In genomic region chr6:36545767-36546663, GRCh38 we compare ENCODE assay signal across 8 cellular contexts. TPM values are rescaled to one million over a fixed set of nuclear protein-coding genes. Genes with fewer than 3 reads are reported as not detected.
DNase-seq lines count a peak whose midpoint lies in the region; ATAC-seq and TF ChIP-seq lines count a peak whose summit lies in the region.

No MANE protein-coding gene starts in this region.

- peak; percentile 15 for DNase-seq in AG08395 (ENCODE audit: low spot score)
- DNase-seq in HAP-1 (ENCODE audit: low spot score in 2 of 2): peak; percentile 33 to 35
- DNase-seq in T-cell: peak in 16 of 34 experiments; percentile 3 to 52 (median 18)
- DNase-seq in lower leg skin (ENCODE audit: low spot score in 2 of 2): no peak
- DNase-seq in suprapubic skin (ENCODE audit: low spot score in 2 of 2): no peak
- DNase-seq in LoVo (ENCODE audit: low spot score): no peak

- no peak for TF ChIP-seq EP300 in suprapubic skin (IDR thresholded peaks at IDR 0.05)

- intact Hi-C loops in dendritic cell treated with granulocyte-macrophage colony-stimulating factor and Interleukin-4, amounts not matched to agents 40 ng/mL and 50 ng/mL, for 4 days (cut with micrococcal nuclease): no loop called here
- intact Hi-C loops in lower leg skin (cut with DNase I; ENCODE audit: low total_unique reads): loop anchor here (10.0 kb wide), 1 partner anchor 101 kb away; the partner anchor contains the start of genes KCTD20 and PXT1

- CTCF ChIA-PET in T-cell (lab: Charles Lee): no interaction called here

- H3K27me3 ChIP-seq in HAP-1 (ENCODE audit: low read depth): no peaks in the 10 kb centered on the region
- H3K27me3 ChIP-seq in suprapubic skin: no peaks in the 10 kb centered on the region

- WGBS in lower leg skin, 2 donors: 7 to 8% methylated on average over 13 of the region's 13 CpGs
- WGBS in suprapubic skin: 7% methylated on average over 13 of the region's 13 CpGs

- no peaks in the 10 kb centered on the region for H3K27me3 Mint-ChIP-seq in T-cell
- no peaks in the 10 kb centered on the region for H3K27me3 Mint-ChIP-seq in dendritic cell treated with granulocyte-macrophage colony-stimulating factor and Interleukin-4, amounts not matched to agents 40 ng/mL and 50 ng/mL, for 4 days

- H3K27ac ChIP-seq in suprapubic skin: peak overlapping the region; percentile 91

- POLR2A ChIA-PET in T-cell (lab: Charles Lee): interaction anchor here (0.5 to 1.7 kb wide), 9 partner anchors 20 to 1721 kb away, joined by 3 to 16 read pairs (median 3); no protein-coding TSS in a partner anchor

- TF ChIP-seq POLR2A in lower leg skin (IDR thresholded peaks at IDR 0.05) (no peak), suprapubic skin (IDR thresholded peaks at IDR 0.05) (no peak)

- H3K4me3 ChIP-seq in HAP-1: peak overlapping the region; percentile 84
- H3K4me3 ChIP-seq in lower leg skin (ENCODE audit: low read depth, poor library complexity, severe bottlenecking): peak overlapping the region; percentile 96
- H3K4me3 ChIP-seq in suprapubic skin: peak overlapping the region; percentile 63

- TF ChIP-seq CTCF in lower leg skin (IDR thresholded peaks at IDR 0.05) (no peak), suprapubic skin (IDR thresholded peaks at IDR 0.05) (no peak)

- in situ Hi-C loops in HAP-1 (cut with MboI; ENCODE audit: low sequenced_read_pairs): no loop called here

- peak overlapping the region; percentile 100 for H3K27ac Mint-ChIP-seq in T-cell
- peak overlapping the region; percentile 95 for H3K27ac Mint-ChIP-seq in dendritic cell treated with granulocyte-macrophage colony-stimulating factor and Interleukin-4, amounts not matched to agents 40 ng/mL and 50 ng/mL, for 4 days

- ATAC-seq in T-cell (replicated peaks in 1 of 4) (peak; percentile 5 to 24 (median 16)), GM19463 (IDR thresholded peaks at IDR 0.05; ENCODE audit: unreplicated experiment) (no peak)

- H3K36me3 ChIP-seq in HAP-1 (replicated peaks) (peaks cover 4% of the 10 kb centered on the region; the same call in 1 of the 2 replicates), suprapubic skin (no peaks in the 10 kb centered on the region)

- H3K4me1 ChIP-seq in HAP-1 (peaks cover 9% of the 10 kb centered on the region), suprapubic skin (peaks cover 39% of the 10 kb centered on the region)

- peaks cover 15% of the 10 kb centered on the region for H3K36me3 Mint-ChIP-seq in T-cell
- H3K36me3 Mint-ChIP-seq in dendritic cell treated with granulocyte-macrophage colony-stimulating factor and Interleukin-4, amounts not matched to agents 40 ng/mL and 50 ng/mL, for 4 days (ENCODE audit: low read depth): peaks cover 39% of the 10 kb centered on the region

- no peaks in the 10 kb centered on the region for H3K9me3 Mint-ChIP-seq in T-cell
- no peaks in the 10 kb centered on the region for H3K9me3 Mint-ChIP-seq in dendritic cell treated with granulocyte-macrophage colony-stimulating factor and Interleukin-4, amounts not matched to agents 40 ng/mL and 50 ng/mL, for 4 days

- H3K4me3 Mint-ChIP-seq in T-cell: peak overlapping the region; percentile 99 to 100 (median 100)
- peak overlapping the region; percentile 95 for H3K4me3 Mint-ChIP-seq in dendritic cell treated with granulocyte-macrophage colony-stimulating factor and Interleukin-4, amounts not matched to agents 40 ng/mL and 50 ng/mL, for 4 days

- H3K9me3 ChIP-seq in HAP-1 (no peaks in the 10 kb centered on the region), suprapubic skin (no peaks in the 10 kb centered on the region)

- H3K4me1 Mint-ChIP-seq in T-cell: peaks cover 46 to 64% (median 62%) of the 10 kb centered on the region in 3 donors
- H3K4me1 Mint-ChIP-seq in dendritic cell treated with granulocyte-macrophage colony-stimulating factor and Interleukin-4, amounts not matched to agents 40 ng/mL and 50 ng/mL, for 4 days (ENCODE audit: low read depth): peaks cover 36% of the 10 kb centered on the region

RNA-seq across cellular contexts. Expression of gene STK38, which starts 1.3 kb away (rescaled TPM):
- total RNA-seq in T-cell (100 to 1,000 TPM in 4 of 5 donors, 10 to 100 TPM in 1; 90.3 to 164 (median 152) TPM), lower leg skin (10 to 100 TPM; 27.1 to 37.4 (median 30.6) TPM), suprapubic skin (10 to 100 TPM; 23.0 to 33.8 (median 27.0) TPM)

RNA-seq across cellular contexts. Expression of gene SRSF3, which starts 48.1 kb away (rescaled TPM):
- total RNA-seq in T-cell (100 to 1,000 TPM; 322 to 546 (median 332) TPM), lower leg skin (100 to 1,000 TPM; 114 to 272 (median 177) TPM), suprapubic skin (100 to 1,000 TPM; 152 to 180 (median 167) TPM)

Comparison
In these comparisons a context has a peak if more than half of its experiments do, and no peak if none do; other contexts are left out.
1. DNase-seq: peak in AG08395 (single experiment) and HAP-1 (2 of 2); none in lower leg skin (0 of 2), suprapubic skin (0 of 2) and LoVo (single experiment).
2. Peak in every context shown above with its lines, with median percentiles within 50 percentile points of each other: H3K4me3 ChIP-seq.